18 cellular contexts compared by ENCODE assay signal in genomic region chr5:173394701-173395100, GRCh38.
DNase-seq lines count a peak whose midpoint lies in the region; ATAC-seq and TF ChIP-seq lines count a peak whose summit lies in the region.
"Had no signal": no experiment of that assay in that cellular context is flagged by ENCODE, and none has a peak within 500 bp of the region (broad histone marks: within the 10 kb centered on the region; RNA-seq: fewer than 3 reads in every experiment).

No MANE protein-coding gene starts in this region.

- H3K36me3 ChIP-seq in IMR-90 (ENCODE audit: control insufficient read depth, insufficient read depth, low read length): no peaks in the 10 kb centered on the region
- H3K36me3 ChIP-seq: SJCRH30 had no signal

- no peak overlapping the region for H2BK15ac ChIP-seq in IMR-90 (ENCODE audit: low read depth, low read length)

- intact Hi-C loops in IMR-90 (cut with micrococcal nuclease): loop anchor here (1.0 to 5.0 kb wide), 4 partner anchors 58 to 179 kb away; partner anchors contain the start of gene STC2

- peaks cover 8% of the 10 kb centered on the region for H3K9me1 ChIP-seq in IMR-90 (ENCODE audit: insufficient read depth, low read length)

- H3K23ac ChIP-seq in IMR-90 (ENCODE audit: low read depth, low read length): no peak overlapping the region

- TF ChIP-seq CTCF in AG10803 (conservative IDR thresholded peaks at IDR 0.05; ENCODE audit: low read length) (no peak), IMR-90 (conservative IDR thresholded peaks at IDR 0.05; ENCODE audit: low read depth, low read length) (no peak), foreskin fibroblast (IDR thresholded peaks at IDR 0.05; ENCODE audit: low read depth, low read length) (no peak)

- H2AFZ ChIP-seq in IMR-90 (replicated peaks; ENCODE audit: low read length, poor library complexity): peak overlapping the region; percentile 61
- H2AFZ ChIP-seq: PC-9 had no signal

- peak overlapping the region; percentile 51 for H3K18ac ChIP-seq in IMR-90 (ENCODE audit: low read depth, low read length)

- no peak overlapping the region for H3K4me3 ChIP-seq in AG10803 (ENCODE audit: low read length)
- no peak overlapping the region for H3K4me3 ChIP-seq in IMR-90 (ENCODE audit: insufficient read depth, low read depth, low read length)
- no peak overlapping the region for H3K4me3 ChIP-seq in foreskin fibroblast (ENCODE audit: low read depth in 1 of 2, low read length in 2 of 2)
- H3K4me3 ChIP-seq: PC-9, SJCRH30 had no signal

- POLR2A ChIA-PET in IMR-90 (lab: Charles Lee; ENCODE audit: unreplicated experiment): no interaction called here

- in situ Hi-C loops in IMR-90 (cut with MboI; ENCODE audit: low sequenced_read_pairs): no loop called here

- TF ChIP-seq POLR2A in IMR-90 (IDR thresholded peaks at IDR 0.05; ENCODE audit: low read depth, low read length): no peak

- ATAC-seq in IMR-90 (ENCODE audit: low read depth) (no peak), HG02571 (IDR thresholded peaks at IDR 0.05; ENCODE audit: unreplicated experiment) (no peak)
- ATAC-seq: Right ventricle myocardium inferior, SK-N-SH treated with all-trans-retinoic acid at 6 μM for 48 hours had no signal

- peak overlapping the region; percentile 19; the same call in 1 of the 2 replicates for H4K5ac ChIP-seq in IMR-90 (ENCODE audit: low read depth, low read length)

- H3K79me1 ChIP-seq in IMR-90 (ENCODE audit: low read depth in 1 of 2, low read length in 2 of 2): no peaks in the 10 kb centered on the region

- no peak overlapping the region for H3K56ac ChIP-seq in IMR-90 (ENCODE audit: extremely low read depth, insufficient read depth, low read length)

- H3K4me1 ChIP-seq in IMR-90 (ENCODE audit: control insufficient read depth, insufficient read depth, low read length): peaks cover 11% of the 10 kb centered on the region

- BruUV-seq in IMR-90 (replicated peaks; lab: Mats Ljungman, UMichigan): no TSS peak

- DNase-seq in AG10803 (ENCODE audit: low read depth) (peak; percentile 48), IMR-90 (peak; percentile 39), foreskin fibroblast (peak; percentile 40 to 58), stromal cell of bone marrow (ENCODE audit: low read depth) (peak; percentile 14), DMS 273 treated with DMSO at 0.1 percent for 48 hours (lab: John Stamatoyannopoulos, UW) (no peak), epidermal melanocyte (ENCODE audit: insufficient read length, low spot score) (no peak)
- DNase-seq: CD8-positive, alpha-beta memory T cell; KG1; MM.1S; NCI-H2081; NCI-H2227 treated with DMSO at 0.1 percent for 48 hours; NCI-H526 treated with DMSO at 0.1 percent for 48 hours; PC-9 had no signal

- CTCF ChIA-PET in IMR-90 (lab: Yijun Ruan, JAX): interaction anchor here (2.0 kb wide), 1 partner anchor 178 kb away, joined by 5 read pairs; no protein-coding TSS in a partner anchor

- no peak overlapping the region; the same call in 1 of the 2 replicates for H4K91ac ChIP-seq in IMR-90 (ENCODE audit: insufficient read depth, low read depth, low read length)

- peaks cover 3% of the 10 kb centered on the region for H3K9me3 ChIP-seq in IMR-90 (ENCODE audit: control insufficient read depth, insufficient read depth, low read length)

- peak overlapping the region; percentile 47 for H2AK5ac ChIP-seq in IMR-90 (ENCODE audit: low read depth, low read length)

- peak overlapping the region in 1 of 2 experiments; percentile 77; a peak in 2 of 4 replicates for H4K8ac ChIP-seq in IMR-90 (ENCODE audit: low read depth in 2 of 2, low read length in 2 of 2)

- H3K4me2 ChIP-seq in IMR-90 (ENCODE audit: low read depth, low read length): no peak overlapping the region
- H3K4me2 ChIP-seq: PC-9 had no signal

- H2AK9ac ChIP-seq in IMR-90 (replicated peaks; ENCODE audit: low read depth, low read length, poor library complexity): peak overlapping the region; percentile 17

- peak overlapping the region; percentile 94 for H2BK120ac ChIP-seq in IMR-90 (ENCODE audit: low read depth, low read length)

- no peak overlapping the region for H3K27ac ChIP-seq in IMR-90 (ENCODE audit: insufficient read depth, low read length)
- H3K27ac ChIP-seq: C4-2B, PC-9, SJCRH30 had no signal

- H3K27me3 ChIP-seq in IMR-90 (ENCODE audit: control insufficient read depth, insufficient read depth, low read length): no peaks in the 10 kb centered on the region
- H3K27me3 ChIP-seq: SJCRH30 had no signal

- no peak overlapping the region for H2BK5ac ChIP-seq in IMR-90 (ENCODE audit: low read depth, low read length, poor library complexity, severe bottlenecking)

- no CpG with 5 or more reads among the region's 4 CpGs for WGBS in IMR-90 (ENCODE audit: extremely low coverage in 2 of 2, insufficient read length in 1 of 2), 2 experiments

- dilution Hi-C loops in IMR-90 (cut with HindIII; ENCODE audit: low sequenced_read_pairs, unreplicated experiment): no loop called here

- peak overlapping the region; percentile 34; the same call in 1 of the 2 replicates for H3K4ac ChIP-seq in IMR-90 (ENCODE audit: low read depth, low read length)

- TF ChIP-seq RAD21 in IMR-90 (IDR thresholded peaks at IDR 0.05; ENCODE audit: low read length): no peak

- H4K20me1 ChIP-seq in IMR-90 (ENCODE audit: insufficient read depth, low read length): no peaks in the 10 kb centered on the region

- peak overlapping the region; percentile 64 for H3K14ac ChIP-seq in IMR-90 (replicated peaks; ENCODE audit: low read depth, low read length)

- H2BK20ac ChIP-seq in IMR-90 (ENCODE audit: low read depth, low read length): peak overlapping the region; percentile 70; the same call in 1 of the 2 replicates

- H3K9ac ChIP-seq in IMR-90 (ENCODE audit: low read depth, low read length): no peak overlapping the region

TF ChIP-seq in IMR-90, 13 proteins besides CTCF, POLR2A, EP300 and RAD21:
- TF ChIP-seq BHLHE40 (IDR thresholded peaks at IDR 0.05; ENCODE audit: low read depth, low read length): no peak
- TF ChIP-seq USF2 (IDR thresholded peaks at IDR 0.05; ENCODE audit: low read depth, low read length): peak; percentile 31; the same call in 1 of the 2 replicates
TF ChIP-seq in IMR-90: peak in this region for 1.

Comparison
In these comparisons a context has a peak if more than half of its experiments do, and no peak if none do; other contexts are left out.
1. DNase-seq: peak in AG10803 (single experiment), IMR-90 (single experiment), foreskin fibroblast (2 of 2) and stromal cell of bone marrow (single experiment); none in DMS 273 treated with DMSO at 0.1 percent for 48 hours (single experiment) and epidermal melanocyte (single experiment).